In the genomic region with DNA sequence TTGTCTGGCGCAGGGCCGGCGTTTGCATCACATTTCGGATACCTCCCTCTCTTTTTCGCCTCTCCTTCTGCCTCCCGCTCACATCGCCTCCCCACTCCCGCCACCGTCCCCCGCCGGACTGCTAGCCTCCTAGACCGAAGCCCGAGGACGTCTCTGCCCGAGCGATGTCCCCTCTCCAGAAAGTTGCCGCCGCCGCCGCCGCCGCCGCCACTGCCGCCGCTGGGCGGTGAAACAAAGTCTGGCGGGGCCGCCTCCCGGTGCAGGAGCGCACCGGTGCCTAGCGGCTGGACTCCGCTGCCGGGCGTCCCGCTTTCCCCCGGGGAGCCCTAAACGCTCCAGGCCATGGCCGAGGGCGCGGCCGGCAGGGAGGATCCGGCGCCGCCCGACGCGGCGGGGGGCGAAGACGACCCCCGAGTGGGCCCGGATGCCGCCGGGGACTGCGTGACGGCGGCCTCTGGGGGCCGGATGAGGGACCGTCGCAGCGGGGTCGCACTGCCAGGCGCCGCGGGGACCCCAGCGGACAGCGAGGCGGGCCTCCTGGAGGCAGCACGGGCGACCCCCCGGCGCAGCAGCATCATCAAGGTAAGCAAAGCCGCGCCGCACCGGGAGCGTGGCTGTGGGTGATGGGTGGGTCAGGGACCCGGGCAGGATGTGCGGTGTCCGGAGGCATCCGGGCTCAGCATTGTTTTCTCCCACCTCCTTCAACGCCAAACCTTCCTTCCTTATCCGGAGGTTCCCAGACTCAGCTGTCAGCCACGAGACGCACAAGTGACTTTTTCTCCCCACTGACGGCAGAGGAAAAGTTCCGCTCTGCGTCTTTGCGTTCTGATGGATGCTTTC, we compare ENCODE assay signal across 8 cellular contexts. TPM values are rescaled to one million over a fixed set of nuclear protein-coding genes. Genes with fewer than 3 reads are reported as not detected.
DNase-seq lines count a peak whose midpoint lies in the region; ATAC-seq and TF ChIP-seq lines count a peak whose summit lies in the region.

No MANE protein-coding gene starts in this region.

- H3K9ac ChIP-seq in fibroblast of lung (ENCODE audit: insufficient read depth, low read length) = peak overlapping the region; percentile 28

- H3K9me3 Mint-ChIP-seq in CD4-positive, alpha-beta T cell = no peaks in the 10 kb centered on the region
- peaks cover 4% of the 10 kb centered on the region for H3K9me3 Mint-ChIP-seq in neural crest cell

- peak overlapping the region; percentile 88 for H3K4me2 ChIP-seq in fibroblast of lung (ENCODE audit: extremely low read depth, insufficient read depth, low read length)

- no peaks in the 10 kb centered on the region for H3K79me2 ChIP-seq in fibroblast of lung (ENCODE audit: control insufficient read depth, insufficient read depth, low read length)

- H3K4me1 ChIP-seq in fibroblast of lung (ENCODE audit: control insufficient read depth, extremely low read depth, insufficient read depth, low read length) = no peaks in the 10 kb centered on the region

- ATAC-seq in CD4-positive, alpha-beta T cell (ENCODE audit: poor library complexity) = peak; percentile 18
- peak; percentile 29 for ATAC-seq in GM21360 (IDR thresholded peaks at IDR 0.05; ENCODE audit: unreplicated experiment)

- H3K4me3 Mint-ChIP-seq in CD4-positive, alpha-beta T cell = peak overlapping the region; percentile 95
- peak overlapping the region; percentile 85 for H3K4me3 Mint-ChIP-seq in neural crest cell

- POLR2A ChIA-PET in CD4-positive, alpha-beta T cell (lab: Charles Lee) = interaction anchor here (0.6 to 2.0 kb wide), 17 partner anchors 9 to 492 kb away, joined by 3 to 13 read pairs (median 6); no protein-coding TSS in a partner anchor

- no peaks in the 10 kb centered on the region for H3K27me3 Mint-ChIP-seq in CD4-positive, alpha-beta T cell
- peaks cover 71% of the 10 kb centered on the region for H3K27me3 Mint-ChIP-seq in neural crest cell (ENCODE audit: low read depth)

- no peaks in the 10 kb centered on the region for H3K27me3 ChIP-seq in CD4-positive, alpha-beta T cell (ENCODE audit: control insufficient read depth, insufficient read depth, low read length)
- H3K27me3 ChIP-seq in fibroblast of lung (ENCODE audit: control insufficient read depth, insufficient read depth, low read length) = no peaks in the 10 kb centered on the region

- TF ChIP-seq CTCF in CD4-positive, alpha-beta T cell (IDR thresholded peaks at IDR 0.05) = peak; percentile 52
- TF ChIP-seq CTCF in fibroblast of lung (conservative IDR thresholded peaks at IDR 0.05 in 1 of 2, IDR thresholded peaks at IDR 0.05 in 1 of 2; ENCODE audit: low read depth in 1 of 2, low read length in 2 of 2) (no peak), neural crest cell (conservative IDR thresholded peaks at IDR 0.05) (peak; percentile 30)

- CTCF ChIA-PET in CD4-positive, alpha-beta T cell (lab: Charles Lee) = interaction anchor here (1.0 to 2.0 kb wide), 5 partner anchors 22 to 492 kb away, joined by 3 to 9 read pairs (median 3); no protein-coding TSS in a partner anchor

- peaks cover 63% of the 10 kb centered on the region for H3K4me1 Mint-ChIP-seq in CD4-positive, alpha-beta T cell (ENCODE audit: low read depth)
- peaks cover 14% of the 10 kb centered on the region for H3K4me1 Mint-ChIP-seq in neural crest cell

- H3K27ac Mint-ChIP-seq in CD4-positive, alpha-beta T cell = peak overlapping the region; percentile 87
- H3K27ac Mint-ChIP-seq in neural crest cell (ENCODE audit: unreplicated experiment) = no peak overlapping the region

- H4K20me1 ChIP-seq in fibroblast of lung (ENCODE audit: control insufficient read depth, extremely low read depth, insufficient read depth, low read length) = no peaks in the 10 kb centered on the region

- peak overlapping the region; percentile 68 for H3K27ac ChIP-seq in CD4-positive, alpha-beta T cell (ENCODE audit: low read depth, low read length)
- no peak overlapping the region for H3K27ac ChIP-seq in fibroblast of lung (ENCODE audit: insufficient read depth, low read length)

- no peaks in the 10 kb centered on the region for H3K9me3 ChIP-seq in CD4-positive, alpha-beta T cell (ENCODE audit: control insufficient read depth, low read length)
- no peaks in the 10 kb centered on the region for H3K9me3 ChIP-seq in fibroblast of lung (ENCODE audit: control insufficient read depth, insufficient read depth, low read depth, low read length)

- DNase-seq in CD4-positive, alpha-beta T cell = peak in 9 of 10 experiments; percentile 18 to 50 (median 24)
- DNase-seq in HuH-7.5 (ENCODE audit: low spot score) (peak; percentile 23), fibroblast of lung (ENCODE audit: low read depth in 2 of 2) (peak; percentile 4 to 14), neural crest cell (ENCODE audit: low read depth, low spot score) (peak; percentile 30), LoVo (ENCODE audit: low spot score) (no peak), SW 1271 (lab: John Stamatoyannopoulos, UW) (no peak)
- DNase-seq in activated T-cell treated with anti-CD3 and anti-CD28 coated beads, Interleukin-2, amount 50 U/mL, for 48 hours = peak; percentile 59 to 66

- H3K36me3 ChIP-seq in fibroblast of lung (ENCODE audit: control insufficient read depth, insufficient read depth, low read length) = no peaks in the 10 kb centered on the region

- intact Hi-C loops in CD4-positive, alpha-beta T cell (cut with DNase I, micrococcal nuclease) = loop anchor here (1.0 to 5.0 kb wide), 11 partner anchors 34 to 249 kb away; no protein-coding TSS in a partner anchor

- peak overlapping the region; percentile 73 for H2AFZ ChIP-seq in fibroblast of lung (ENCODE audit: low read length)

- H3K36me3 Mint-ChIP-seq in CD4-positive, alpha-beta T cell (ENCODE audit: low read depth) = peaks cover 8% of the 10 kb centered on the region
- H3K36me3 Mint-ChIP-seq in neural crest cell (ENCODE audit: low read depth) = no peaks in the 10 kb centered on the region

- peak overlapping the region; percentile 45 to 76 (median 62) for H3K4me3 ChIP-seq in fibroblast of lung (replicated peaks in 1 of 4; ENCODE audit: control extremely low read depth in 1 of 4, insufficient read depth in 1 of 4, low read depth in 3 of 4, low read length in 4 of 4)

RNA-seq across cellular contexts. Expression of gene PLCL1, which starts 0.6 kb away (rescaled TPM):
- 10 to 100 TPM; 27.0 to 28.3 TPM for total RNA-seq in CD4-positive, alpha-beta T cell
- total RNA-seq in fibroblast of lung (0.83 and 1.3 TPM in 2 replicates), neural crest cell (0.32 and 0.72 TPM in 2 replicates)
- polyA plus RNA-seq in fibroblast of lung = 0.48 and 0.78 TPM in 2 replicates
- 0.37 and 0.71 TPM in 2 replicates for polyA plus RNA-seq in fibroblast of lung (2012)
- not detected in 2 replicates for polyA minus RNA-seq in fibroblast of lung (ENCODE audit: low replicate concordance)

RNA-seq across cellular contexts. Expression of gene BOLL, which starts 19.9 kb away (rescaled TPM):
- total RNA-seq in CD4-positive, alpha-beta T cell = not detected
- total RNA-seq in fibroblast of lung = not detected in 2 replicates
- polyA plus RNA-seq in fibroblast of lung = not detected in 2 replicates
- polyA plus RNA-seq in fibroblast of lung (2012) = not detected in 2 replicates
- polyA minus RNA-seq in fibroblast of lung (ENCODE audit: low replicate concordance) = not detected in 2 replicates
- total RNA-seq in neural crest cell = not detected in 2 replicates

Comparison
In these comparisons a context has a peak if more than half of its experiments do, and no peak if none do; other contexts are left out.
1. DNase-seq: peak in CD4-positive, alpha-beta T cell (9 of 10), HuH-7.5 (single experiment), activated T-cell treated with anti-CD3 and anti-CD28 coated beads, Interleukin-2, amount 50 U/mL, for 48 hours (2 of 2), fibroblast of lung (2 of 2) and neural crest cell (single experiment); none in LoVo (single experiment) and SW 1271 (0 of 2).
2. CTCF ChIP-seq: peak in CD4-positive, alpha-beta T cell (single experiment) and neural crest cell (single experiment); none in fibroblast of lung (0 of 2).
3. RNA of gene PLCL1, which starts 0.6 kb away (total RNA-seq): 27.0 to 28.3 TPM in CD4-positive, alpha-beta T cell; 0.83 to 1.3 TPM in fibroblast of lung and 0.32 to 0.72 TPM in neural crest cell; every median in the first group is over 10 times any median in the second.